In the genomic region with DNA sequence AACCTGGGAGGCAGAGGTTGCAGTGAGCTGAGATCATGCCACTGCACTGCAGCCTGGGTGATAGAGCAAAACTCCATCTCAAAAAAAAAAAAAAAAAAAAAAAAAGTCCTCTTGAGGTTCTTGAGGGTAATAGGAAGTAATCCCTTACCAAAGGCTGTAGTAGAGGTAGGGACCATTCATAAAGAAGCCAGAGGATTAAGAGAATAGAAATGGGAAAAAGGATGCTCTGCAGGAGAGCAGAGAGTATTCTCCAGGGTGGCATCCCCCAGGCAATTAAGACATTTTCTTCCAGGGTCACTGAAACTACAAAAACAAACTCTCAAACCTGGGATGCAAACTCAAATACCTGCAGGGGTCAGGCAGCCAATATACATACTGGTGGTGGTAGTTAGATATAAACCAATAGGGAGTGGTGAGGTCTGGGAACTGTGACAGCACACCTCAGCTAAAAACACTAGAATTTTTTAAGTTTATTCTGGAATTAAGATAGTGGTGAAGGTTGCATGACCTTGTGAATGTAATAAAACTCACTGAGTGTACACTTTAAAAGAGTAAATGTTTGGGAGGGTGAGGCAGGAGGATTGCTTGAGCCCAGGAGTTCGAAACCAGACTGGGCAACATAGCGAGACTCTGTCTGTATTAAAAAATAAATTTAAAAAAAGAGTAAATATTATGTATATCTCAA, we compare ENCODE assay signal across 1 cellular context.
TF ChIP-seq lines count a peak whose summit lies in the region.

No MANE protein-coding gene starts in this region.

TF ChIP-seq in GM23338, 12 proteins besides CTCF, POLR2A, EP300 and RAD21 (continued from another document):
- TF ChIP-seq, protein P1, sequence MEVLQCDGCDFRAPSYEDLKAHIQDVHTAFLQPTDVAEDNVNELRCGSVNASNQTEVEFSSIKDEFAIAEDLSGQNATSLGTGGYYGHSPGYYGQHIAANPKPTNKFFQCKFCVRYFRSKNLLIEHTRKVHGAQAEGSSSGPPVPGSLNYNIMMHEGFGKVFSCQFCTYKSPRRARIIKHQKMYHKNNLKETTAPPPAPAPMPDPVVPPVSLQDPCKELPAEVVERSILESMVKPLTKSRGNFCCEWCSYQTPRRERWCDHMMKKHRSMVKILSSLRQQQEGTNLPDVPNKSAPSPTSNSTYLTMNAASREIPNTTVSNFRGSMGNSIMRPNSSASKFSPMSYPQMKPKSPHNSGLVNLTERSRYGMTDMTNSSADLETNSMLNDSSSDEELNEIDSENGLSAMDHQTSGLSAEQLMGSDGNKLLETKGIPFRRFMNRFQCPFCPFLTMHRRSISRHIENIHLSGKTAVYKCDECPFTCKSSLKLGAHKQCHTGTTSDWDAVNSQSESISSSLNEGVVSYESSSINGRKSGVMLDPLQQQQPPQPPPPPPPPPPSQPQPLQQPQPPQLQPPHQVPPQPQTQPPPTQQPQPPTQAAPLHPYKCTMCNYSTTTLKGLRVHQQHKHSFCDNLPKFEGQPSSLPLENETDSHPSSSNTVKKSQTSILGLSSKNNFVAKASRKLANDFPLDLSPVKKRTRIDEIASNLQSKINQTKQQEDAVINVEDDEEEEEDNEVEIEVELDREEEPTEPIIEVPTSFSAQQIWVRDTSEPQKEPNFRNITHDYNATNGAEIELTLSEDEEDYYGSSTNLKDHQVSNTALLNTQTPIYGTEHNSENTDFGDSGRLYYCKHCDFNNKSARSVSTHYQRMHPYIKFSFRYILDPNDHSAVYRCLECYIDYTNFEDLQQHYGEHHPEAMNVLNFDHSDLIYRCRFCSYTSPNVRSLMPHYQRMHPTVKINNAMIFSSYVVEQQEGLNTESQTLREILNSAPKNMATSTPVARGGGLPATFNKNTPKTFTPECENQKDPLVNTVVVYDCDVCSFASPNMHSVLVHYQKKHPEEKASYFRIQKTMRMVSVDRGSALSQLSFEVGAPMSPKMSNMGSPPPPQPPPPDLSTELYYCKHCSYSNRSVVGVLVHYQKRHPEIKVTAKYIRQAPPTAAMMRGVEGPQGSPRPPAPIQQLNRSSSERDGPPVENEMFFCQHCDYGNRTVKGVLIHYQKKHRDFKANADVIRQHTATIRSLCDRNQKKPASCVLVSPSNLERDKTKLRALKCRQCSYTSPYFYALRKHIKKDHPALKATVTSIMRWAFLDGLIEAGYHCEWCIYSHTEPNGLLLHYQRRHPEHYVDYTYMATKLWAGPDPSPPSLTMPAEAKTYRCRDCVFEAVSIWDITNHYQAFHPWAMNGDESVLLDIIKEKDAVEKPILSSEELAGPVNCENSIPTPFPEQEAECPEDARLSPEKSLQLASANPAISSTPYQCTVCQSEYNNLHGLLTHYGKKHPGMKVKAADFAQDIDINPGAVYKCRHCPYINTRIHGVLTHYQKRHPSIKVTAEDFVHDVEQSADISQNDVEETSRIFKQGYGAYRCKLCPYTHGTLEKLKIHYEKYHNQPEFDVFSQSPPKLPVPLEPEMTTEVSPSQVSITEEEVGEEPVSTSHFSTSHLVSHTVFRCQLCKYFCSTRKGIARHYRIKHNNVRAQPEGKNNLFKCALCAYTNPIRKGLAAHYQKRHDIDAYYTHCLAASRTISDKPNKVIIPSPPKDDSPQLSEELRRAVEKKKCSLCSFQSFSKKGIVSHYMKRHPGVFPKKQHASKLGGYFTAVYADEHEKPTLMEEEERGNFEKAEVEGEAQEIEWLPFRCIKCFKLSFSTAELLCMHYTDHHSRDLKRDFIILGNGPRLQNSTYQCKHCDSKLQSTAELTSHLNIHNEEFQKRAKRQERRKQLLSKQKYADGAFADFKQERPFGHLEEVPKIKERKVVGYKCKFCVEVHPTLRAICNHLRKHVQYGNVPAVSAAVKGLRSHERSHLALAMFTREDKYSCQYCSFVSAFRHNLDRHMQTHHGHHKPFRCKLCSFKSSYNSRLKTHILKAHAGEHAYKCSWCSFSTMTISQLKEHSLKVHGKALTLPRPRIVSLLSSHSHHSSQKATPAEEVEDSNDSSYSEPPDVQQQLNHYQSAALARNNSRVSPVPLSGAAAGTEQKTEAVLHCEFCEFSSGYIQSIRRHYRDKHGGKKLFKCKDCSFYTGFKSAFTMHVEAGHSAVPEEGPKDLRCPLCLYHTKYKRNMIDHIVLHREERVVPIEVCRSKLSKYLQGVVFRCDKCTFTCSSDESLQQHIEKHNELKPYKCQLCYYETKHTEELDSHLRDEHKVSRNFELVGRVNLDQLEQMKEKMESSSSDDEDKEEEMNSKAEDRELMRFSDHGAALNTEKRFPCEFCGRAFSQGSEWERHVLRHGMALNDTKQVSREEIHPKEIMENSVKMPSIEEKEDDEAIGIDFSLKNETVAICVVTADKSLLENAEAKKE (CRISPR knock-in tag; IDR thresholded peaks at IDR 0.05): no peak
- no peak for TF ChIP-seq STAT1 (IDR thresholded peaks at IDR 0.05; ENCODE audit: unreplicated experiment)
- no peak for TF ChIP-seq CREB1 (CRISPR knock-in tag; IDR thresholded peaks at IDR 0.05; ENCODE audit: low read depth)
- TF ChIP-seq ZNF331 (CRISPR knock-in tag; IDR thresholded peaks at IDR 0.05; ENCODE audit: low read depth): no peak
- no peak for TF ChIP-seq NANOG (IDR thresholded peaks at IDR 0.05; ENCODE audit: borderline replicate concordance)
- TF ChIP-seq JUNB (IDR thresholded peaks at IDR 0.05; ENCODE audit: unreplicated experiment): no peak
